ENCODE assay signal across 19 cellular contexts in genomic region chr20:32975698-32976674, GRCh38. TPM values are rescaled to one million over a fixed set of nuclear protein-coding genes. Genes with fewer than 3 reads are reported as not detected.
DNase-seq lines count a peak whose midpoint lies in the region; ATAC-seq, FAIRE-seq and TF ChIP-seq lines count a peak whose summit lies in the region.
"Had no signal": no experiment of that assay in that cellular context is flagged by ENCODE, and none has a peak within 500 bp of the region (broad histone marks: within the 10 kb centered on the region; RNA-seq: fewer than 3 reads in every experiment).

No MANE protein-coding gene starts in this region.

- peak; percentile 90 for FAIRE-seq in HepG2 (lab: Jason Lieb, UNC)

- in situ Hi-C loops in HepG2 (cut with HindIII; ENCODE audit: extremely low pct_ligation_motif_present, low pct_unique_long_range_greater_than_20kb), result no loop called here

- H3K4me2 ChIP-seq in HepG2 (ENCODE audit: low read depth, low read length), result peak overlapping the region; percentile 28; the same call in 1 of the 2 replicates

- no peaks in the 10 kb centered on the region for H4K20me1 ChIP-seq in HepG2 (ENCODE audit: insufficient read depth, low read length)

- TF ChIP-seq EP300 in HepG2 (IDR thresholded peaks at IDR 0.05; ENCODE audit: low read depth in 2 of 2, low read length in 2 of 2), result no peak
- peak; percentile 27; the same call in 1 of the 2 replicates for TF ChIP-seq EP300 in HepG2 (CRISPR knock-in tag; IDR thresholded peaks at IDR 0.05; ENCODE audit: borderline replicate concordance)

- no peaks in the 10 kb centered on the region for H3K9me3 ChIP-seq in BE2C
- H3K9me3 ChIP-seq in HepG2 (ENCODE audit: low read length), result no peaks in the 10 kb centered on the region
- no peaks in the 10 kb centered on the region for H3K9me3 ChIP-seq in SJCRH30 (replicated peaks)
- H3K9me3 ChIP-seq: esophagus squamous epithelium had no signal

- TF ChIP-seq POLR2A in HepG2 (IDR thresholded peaks at IDR 0.05; ENCODE audit: insufficient read depth in 1 of 2, low read depth in 2 of 2, low read length in 2 of 2), result no peak

- 31% methylated on average over 12 of the region's 15 CpGs for WGBS in HepG2 (ENCODE audit: low lambda C conversion rate)

- DNase-seq in BE2C (peak; percentile 75), ELF-1 (ENCODE audit: low read depth, low spot score) (peak; percentile 65), HepG2 (ENCODE audit: low spot score) (peak; percentile 89), HPDE6-E6E7 (ENCODE audit: extremely low spot score) (no peak), SJCRH30 (no peak)
- peak; percentile 47 for DNase-seq in activated CD8-positive, alpha-beta memory T cell treated with anti-CD3 and anti-CD28 coated beads, Interleukin-2, amount 50 U/mL, for 48 hours
- DNase-seq: activated naive CD4-positive, alpha-beta T cell; esophagus squamous epithelium; GF-D8; NCI-H1092 treated with DMSO at 0.1 percent for 48 hours; NCI-H524 treated with DMSO at 0.1 percent for 48 hours; stimulated activated naive CD4-positive, alpha-beta T cell treated with Interleukin-2 at 50 U/mL for 16 hours had no signal

- no peaks in the 10 kb centered on the region for H3K36me3 ChIP-seq in BE2C
- H3K36me3 ChIP-seq in HepG2 (replicated peaks in 1 of 2; ENCODE audit: control insufficient read depth in 1 of 2, insufficient read depth in 2 of 2, low read length in 2 of 2), result no peaks in the 10 kb centered on the region
- no peaks in the 10 kb centered on the region for H3K36me3 ChIP-seq in SJCRH30
- H3K36me3 ChIP-seq: esophagus squamous epithelium had no signal

- no peak overlapping the region for H2AFZ ChIP-seq in HepG2 (ENCODE audit: low read length)

- H3K79me2 ChIP-seq in HepG2 (ENCODE audit: insufficient read depth, low read length), result no peaks in the 10 kb centered on the region

- CTCF ChIA-PET in HepG2 (lab: Yijun Ruan, JAX; ENCODE audit: low intra/inter-chr PET ratio, low total read pairs), result no interaction called here

- intact Hi-C loops in HepG2 (cut with micrococcal nuclease; ENCODE audit: unreplicated experiment), result no loop called here

- TF ChIP-seq CTCF in BE2C (IDR thresholded peaks at IDR 0.05; ENCODE audit: low read depth, low read length) (no peak), HepG2 (CRISPR knock-in tag; IDR thresholded peaks at IDR 0.05) (peak; percentile 8; the same call in 1 of the 2 replicates)

- POLR2A ChIA-PET in HepG2 (lab: Yijun Ruan, JAX), result no interaction called here

- H3K27ac ChIP-seq in HepG2 (ENCODE audit: extremely low read length, insufficient read depth, low read length) (no peak overlapping the region), SJCRH30 (no peak overlapping the region)
- H3K27ac ChIP-seq: C4-2B, esophagus squamous epithelium had no signal

- H3K4me3 ChIP-seq in BE2C (ENCODE audit: low read depth, low read length) (no peak overlapping the region), HepG2 (replicated peaks in 1 of 3; ENCODE audit: insufficient read depth in 1 of 3, low read depth in 2 of 3, low read length in 3 of 3) (no peak overlapping the region; a peak in 1 of 6 replicates), SJCRH30 (no peak overlapping the region)
- H3K4me3 ChIP-seq: esophagus squamous epithelium had no signal

- ATAC-seq in HepG2 (peak; percentile 87), GM21360 (IDR thresholded peaks at IDR 0.05; ENCODE audit: unreplicated experiment) (no peak), HG02610 (IDR thresholded peaks at IDR 0.05; ENCODE audit: unreplicated experiment) (no peak)

- no peaks in the 10 kb centered on the region for H3K27me3 ChIP-seq in BE2C
- peaks cover 9 to 39% of the 10 kb centered on the region in 2 experiments for H3K27me3 ChIP-seq in HepG2 (ENCODE audit: control insufficient read depth in 1 of 2, insufficient read depth in 2 of 2, low read length in 2 of 2)
- no peaks in the 10 kb centered on the region for H3K27me3 ChIP-seq in SJCRH30

- no peak overlapping the region for H3K9ac ChIP-seq in HepG2 (ENCODE audit: insufficient read depth, low read depth, low read length)

- peaks cover 17% of the 10 kb centered on the region for H3K4me1 ChIP-seq in BE2C
- peaks cover 88% of the 10 kb centered on the region for H3K4me1 ChIP-seq in HepG2 (ENCODE audit: insufficient read depth, low read length)
- H3K4me1 ChIP-seq in SJCRH30, result peaks cover 56% of the 10 kb centered on the region

- no peak for TF ChIP-seq RAD21 in HepG2 (CRISPR knock-in tag; IDR thresholded peaks at IDR 0.05)

- no TSS peak for BruUV-seq in HepG2 (replicated peaks; lab: Mats Ljungman, UMichigan)

RNA-seq across cellular contexts. Expression of gene SUN5, which starts 28.2 kb away (rescaled TPM):
- not detected for polyA plus RNA-seq in BE2C (2012; ENCODE audit: insufficient read depth, insufficient read length, low read depth)
- total RNA-seq in HepG2 (2016; rRNA removed; fragmentation: Illumina TruSeq; extraction: Trizol), result not detected in 2 replicates
- not detected in 2 replicates for total RNA-seq in HepG2 (2016; cell fraction: cytosol; rRNA removed; fragmentation: Illumina TruSeq; extraction: Trizol; ENCODE audit: low read depth)
- not detected in 2 replicates for total RNA-seq in HepG2 (2016; cell fraction: insoluble cytoplasmic fraction; rRNA removed; fragmentation: Illumina TruSeq; extraction: Trizol)
- not detected in 2 replicates for total RNA-seq in HepG2 (2016; cell fraction: membrane; rRNA removed; fragmentation: Illumina TruSeq; extraction: Trizol)
- total RNA-seq in HepG2 (2016; cell fraction: nucleus; rRNA removed; fragmentation: Illumina TruSeq; extraction: Trizol), result not detected in 2 replicates
- not detected in 2 replicates for polyA plus RNA-seq in HepG2 (2011; rRNA removed)
- not detected in 2 replicates for polyA plus RNA-seq in HepG2 (2011; cell fraction: cytosol; rRNA removed)
- not detected in 2 replicates for polyA plus RNA-seq in HepG2 (2011; cell fraction: nucleus; rRNA removed)
- not detected in 2 replicates for polyA plus RNA-seq in HepG2 (2012)
- not detected in 2 replicates for polyA plus RNA-seq in HepG2 (2016; cell fraction: cytosol; fragmentation: Illumina TruSeq; extraction: Trizol; ENCODE audit: low read depth)
- not detected in 2 replicates for polyA plus RNA-seq in HepG2 (2016; cell fraction: insoluble cytoplasmic fraction; fragmentation: Illumina TruSeq; extraction: Trizol; ENCODE audit: low read depth)
- not detected in 2 replicates for polyA plus RNA-seq in HepG2 (2016; cell fraction: membrane; fragmentation: Illumina TruSeq; extraction: Trizol; ENCODE audit: low read depth)
- not detected in 2 replicates for polyA plus RNA-seq in HepG2 (2016; cell fraction: nucleus; fragmentation: Illumina TruSeq; extraction: Trizol; ENCODE audit: insufficient read depth, low read depth)
- polyA minus RNA-seq in HepG2 (2011; rRNA and poly(A)+ RNA removed; ENCODE audit: low replicate concordance), result not detected in 2 replicates
- polyA minus RNA-seq in HepG2 (2011; cell fraction: cytosol; rRNA and poly(A)+ RNA removed), result not detected in 2 replicates
- polyA minus RNA-seq in HepG2 (2011; cell fraction: nucleus; rRNA and poly(A)+ RNA removed), result not detected in 2 replicates
- not detected in 2 replicates for total RNA-seq in SJCRH30 (2014; rRNA removed; shearing (Covaris generic))
- total RNA-seq: cerebellum, esophagus squamous epithelium, mesothelial cell of epicardium, renal cortical epithelial cell, RPMI7951 had no signal

RNA-seq across cellular contexts. Expression of gene BPIFB2, which starts 31.5 kb away (rescaled TPM):
- not detected for polyA plus RNA-seq in BE2C (2012; ENCODE audit: insufficient read depth, insufficient read length, low read depth)
- total RNA-seq in HepG2 (2016; rRNA removed; fragmentation: Illumina TruSeq; extraction: Trizol), result 27.4 and 54.5 TPM in 2 replicates
- total RNA-seq in HepG2 (2016; cell fraction: cytosol; rRNA removed; fragmentation: Illumina TruSeq; extraction: Trizol; ENCODE audit: low read depth), result 7.1 and 9.6 TPM in 2 replicates
- 23.9 and 58.5 TPM in 2 replicates for total RNA-seq in HepG2 (2016; cell fraction: insoluble cytoplasmic fraction; rRNA removed; fragmentation: Illumina TruSeq; extraction: Trizol)
- 14.4 and 19.0 TPM in 2 replicates for total RNA-seq in HepG2 (2016; cell fraction: membrane; rRNA removed; fragmentation: Illumina TruSeq; extraction: Trizol)
- total RNA-seq in HepG2 (2016; cell fraction: nucleus; rRNA removed; fragmentation: Illumina TruSeq; extraction: Trizol), result 67.6 and 73.6 TPM in 2 replicates
- 902 and 1,439 TPM in 2 replicates for polyA plus RNA-seq in HepG2 (2011; rRNA removed)
- 445 and 477 TPM in 2 replicates for polyA plus RNA-seq in HepG2 (2011; cell fraction: cytosol; rRNA removed)
- polyA plus RNA-seq in HepG2 (2011; cell fraction: nucleus; rRNA removed), result 3,378 and 3,757 TPM in 2 replicates
- 748 and 877 TPM in 2 replicates for polyA plus RNA-seq in HepG2 (2012)
- 16.7 and 20.1 TPM in 2 replicates for polyA plus RNA-seq in HepG2 (2016; cell fraction: cytosol; fragmentation: Illumina TruSeq; extraction: Trizol; ENCODE audit: low read depth)
- polyA plus RNA-seq in HepG2 (2016; cell fraction: insoluble cytoplasmic fraction; fragmentation: Illumina TruSeq; extraction: Trizol; ENCODE audit: low read depth), result 40.9 and 50.4 TPM in 2 replicates
- 25.2 and 26.1 TPM in 2 replicates for polyA plus RNA-seq in HepG2 (2016; cell fraction: membrane; fragmentation: Illumina TruSeq; extraction: Trizol; ENCODE audit: low read depth)
- 205 and 206 TPM in 2 replicates for polyA plus RNA-seq in HepG2 (2016; cell fraction: nucleus; fragmentation: Illumina TruSeq; extraction: Trizol; ENCODE audit: insufficient read depth, low read depth)
- 0.19 and 1,018 TPM in 2 replicates for polyA minus RNA-seq in HepG2 (2011; rRNA and poly(A)+ RNA removed; ENCODE audit: low replicate concordance)
- 235 and 377 TPM in 2 replicates for polyA minus RNA-seq in HepG2 (2011; cell fraction: cytosol; rRNA and poly(A)+ RNA removed)
- polyA minus RNA-seq in HepG2 (2011; cell fraction: nucleus; rRNA and poly(A)+ RNA removed), result 642 and 673 TPM in 2 replicates
- total RNA-seq in SJCRH30 (2014; rRNA removed; shearing (Covaris generic)), result not detected in 2 replicates
- total RNA-seq: cerebellum, mesothelial cell of epicardium, renal cortical epithelial cell, RPMI7951 had no signal

RNA-seq across cellular contexts. Expression of gene BPIFB6, which starts 55.5 kb away (rescaled TPM):
- not detected for polyA plus RNA-seq in BE2C (2012; ENCODE audit: insufficient read depth, insufficient read length, low read depth)
- total RNA-seq in HepG2 (2016; rRNA removed; fragmentation: Illumina TruSeq; extraction: Trizol), result 0.13 TPM in 1 of 2 replicates, not detected in the other
- total RNA-seq in HepG2 (2016; cell fraction: cytosol; rRNA removed; fragmentation: Illumina TruSeq; extraction: Trizol; ENCODE audit: low read depth), result not detected in 2 replicates
- not detected in 2 replicates for total RNA-seq in HepG2 (2016; cell fraction: insoluble cytoplasmic fraction; rRNA removed; fragmentation: Illumina TruSeq; extraction: Trizol)
- not detected in 2 replicates for total RNA-seq in HepG2 (2016; cell fraction: membrane; rRNA removed; fragmentation: Illumina TruSeq; extraction: Trizol)
- 0.28 TPM in 1 of 2 replicates, not detected in the other for total RNA-seq in HepG2 (2016; cell fraction: nucleus; rRNA removed; fragmentation: Illumina TruSeq; extraction: Trizol)
- polyA plus RNA-seq in HepG2 (2011; rRNA removed), result 1.7 and 3.1 TPM in 2 replicates
- polyA plus RNA-seq in HepG2 (2011; cell fraction: cytosol; rRNA removed), result 0.36 and 0.92 TPM in 2 replicates
- 16.0 and 30.7 TPM in 2 replicates for polyA plus RNA-seq in HepG2 (2011; cell fraction: nucleus; rRNA removed)
- 1.9 and 4.7 TPM in 2 replicates for polyA plus RNA-seq in HepG2 (2012)
- polyA plus RNA-seq in HepG2 (2016; cell fraction: cytosol; fragmentation: Illumina TruSeq; extraction: Trizol; ENCODE audit: low read depth), result not detected in 2 replicates
- not detected in 2 replicates for polyA plus RNA-seq in HepG2 (2016; cell fraction: insoluble cytoplasmic fraction; fragmentation: Illumina TruSeq; extraction: Trizol; ENCODE audit: low read depth)
- polyA plus RNA-seq in HepG2 (2016; cell fraction: membrane; fragmentation: Illumina TruSeq; extraction: Trizol; ENCODE audit: low read depth), result not detected in 2 replicates
- polyA plus RNA-seq in HepG2 (2016; cell fraction: nucleus; fragmentation: Illumina TruSeq; extraction: Trizol; ENCODE audit: insufficient read depth, low read depth), result 0.32 TPM in 1 of 2 replicates, not detected in the other
- 2.3 TPM in 1 of 2 replicates, not detected in the other for polyA minus RNA-seq in HepG2 (2011; rRNA and poly(A)+ RNA removed; ENCODE audit: low replicate concordance)
- not detected in 2 replicates for polyA minus RNA-seq in HepG2 (2011; cell fraction: cytosol; rRNA and poly(A)+ RNA removed)
- 2.2 and 2.5 TPM in 2 replicates for polyA minus RNA-seq in HepG2 (2011; cell fraction: nucleus; rRNA and poly(A)+ RNA removed)
- total RNA-seq in SJCRH30 (2014; rRNA removed; shearing (Covaris generic)), result not detected in 2 replicates
- total RNA-seq: cerebellum, esophagus squamous epithelium, mesothelial cell of epicardium, renal cortical epithelial cell, RPMI7951 had no signal

Comparison
In these comparisons a context has a peak if more than half of its experiments do, and no peak if none do; other contexts are left out.
1. DNase-seq: peak in BE2C (single experiment), ELF-1 (single experiment), activated CD8-positive, alpha-beta memory T cell treated with anti-CD3 and anti-CD28 coated beads, Interleukin-2, amount 50 U/mL, for 48 hours (single experiment) and HepG2 (single experiment); none in HPDE6-E6E7 (single experiment) and SJCRH30 (0 of 2).